ENCODE assay signal across 15 cellular contexts in the genomic region with DNA sequence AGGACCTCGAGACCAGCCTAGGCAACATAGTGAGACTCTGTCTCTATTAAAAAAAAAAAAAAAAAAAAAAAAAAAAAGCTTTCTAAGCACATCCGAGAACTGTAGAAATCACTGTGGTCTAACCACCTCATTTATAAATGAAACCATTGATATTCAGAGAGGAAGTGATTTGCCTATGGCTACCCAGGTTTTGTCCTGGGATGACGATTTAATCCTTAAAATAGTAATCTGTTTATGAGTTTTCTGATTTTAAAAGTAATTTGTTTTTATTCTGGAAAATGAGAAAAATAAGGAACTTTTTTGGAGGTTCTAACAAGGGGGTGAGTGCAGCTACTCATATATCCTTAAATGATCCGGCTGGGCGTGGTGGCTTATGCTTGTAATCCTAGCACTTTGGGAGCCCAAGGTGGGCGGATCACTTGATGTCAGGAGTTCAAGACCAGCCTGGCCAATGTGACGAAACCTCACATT. TPM values are rescaled to one million over a fixed set of nuclear protein-coding genes. Genes with fewer than 3 reads are reported as not detected.
A peak's percentile ranks its signal among the peaks of the same experiment; 100 is the strongest.
DNase-seq lines count a peak whose midpoint lies in the region; ATAC-seq, FAIRE-seq and TF ChIP-seq lines count a peak whose summit lies in the region.
"Had no signal": no experiment of that assay in that cellular context is flagged by ENCODE, and none has a peak within 500 bp of the region (broad histone marks: within the 10 kb centered on the region; RNA-seq: fewer than 3 reads in every experiment).

No MANE protein-coding gene starts in this region.

- no peaks in the 10 kb centered on the region for H4K20me1 ChIP-seq in HepG2 (ENCODE audit: insufficient read depth, low read length)

- H3K4me1 ChIP-seq in HepG2 (ENCODE audit: insufficient read depth, low read length), result peaks cover 58% of the 10 kb centered on the region
- H3K4me1 ChIP-seq in upper lobe of right lung, result no peaks in the 10 kb centered on the region

- H3K79me2 ChIP-seq in HepG2 (ENCODE audit: insufficient read depth, low read length), result no peaks in the 10 kb centered on the region

- POLR2A ChIA-PET in activated B cell treated with CpG ODN at 0.5 μM for 24 hours (lab: Charles Lee) (interaction anchor here (0.5 to 1.0 kb wide), 7 partner anchors 8 to 1508 kb away, joined by 3 to 6 read pairs (median 3); a partner anchor contains a TSS), HepG2 (lab: Yijun Ruan, JAX) (no interaction called here)

- peaks cover 24% of the 10 kb centered on the region for H3K27me3 Mint-ChIP-seq in activated B cell treated with CpG ODN at 0.5 μM for 24 hours
- H3K27me3 Mint-ChIP-seq: naive thymus-derived CD8-positive, alpha-beta T cell had no signal

- no peak overlapping the region for H3K9ac ChIP-seq in HepG2 (ENCODE audit: insufficient read depth, low read depth, low read length)

- TF ChIP-seq RAD21 in HepG2 (CRISPR knock-in tag; IDR thresholded peaks at IDR 0.05), result no peak

- H3K36me3 ChIP-seq in HepG2 (replicated peaks in 1 of 2; ENCODE audit: control insufficient read depth in 1 of 2, insufficient read depth in 2 of 2, low read length in 2 of 2) (no peaks in the 10 kb centered on the region), upper lobe of right lung (no peaks in the 10 kb centered on the region)
- H3K36me3 ChIP-seq: spleen had no signal

- BruUV-seq in HepG2 (replicated peaks; lab: Mats Ljungman, UMichigan), result no TSS peak

- H3K9me3 ChIP-seq in HepG2 (ENCODE audit: low read length), result no peaks in the 10 kb centered on the region
- no peaks in the 10 kb centered on the region for H3K9me3 ChIP-seq in upper lobe of right lung
- H3K9me3 ChIP-seq: spleen had no signal

- WGBS in HepG2 (ENCODE audit: low lambda C conversion rate), result 54% methylated on average over 7 of the region's 7 CpGs

- H3K4me3 Mint-ChIP-seq in activated B cell treated with CpG ODN at 0.5 μM for 24 hours, result no peak overlapping the region
- H3K4me3 Mint-ChIP-seq: naive thymus-derived CD8-positive, alpha-beta T cell; T-helper 2 cell treated with Interferon-gamma antibody and Interleukin-4, amounts not matched to agents 5 μg/mL and 100 μg/mL, for 36 hours had no signal

- DNase-seq in activated B cell treated with CpG ODN at 0.5 μM for 24 hours, result no peak
- no peak for DNase-seq in HuH-7.5 (ENCODE audit: low spot score)
- no peak for DNase-seq in HepG2 (ENCODE audit: low spot score)
- DNase-seq in upper lobe of right lung, result no peak
- DNase-seq in substantia nigra (lab: John Stamatoyannopoulos, UW), result no peak
- DNase-seq: anterior cingulate cortex; Calu3; naive thymus-derived CD8-positive, alpha-beta T cell; NCI-H1092 treated with DMSO at 0.1 percent for 48 hours; spleen had no signal

- no peak for FAIRE-seq in HepG2 (lab: Jason Lieb, UNC)
- FAIRE-seq: endothelial cell of umbilical vein had no signal

- H3K4me1 Mint-ChIP-seq in activated B cell treated with CpG ODN at 0.5 μM for 24 hours, result peaks cover 25% of the 10 kb centered on the region

- TF ChIP-seq POLR2A in HepG2 (IDR thresholded peaks at IDR 0.05; ENCODE audit: insufficient read depth in 1 of 2, low read depth in 2 of 2, low read length in 2 of 2), result no peak

- no peak overlapping the region for H3K4me2 ChIP-seq in HepG2 (ENCODE audit: low read depth, low read length)

- H3K36me3 Mint-ChIP-seq in activated B cell treated with CpG ODN at 0.5 μM for 24 hours (ENCODE audit: low read depth), result no peaks in the 10 kb centered on the region
- H3K36me3 Mint-ChIP-seq: naive thymus-derived CD8-positive, alpha-beta T cell had no signal

- ATAC-seq in GM18502 (IDR thresholded peaks at IDR 0.05; ENCODE audit: poor library complexity, unreplicated experiment) (peak; percentile 67), GM21423 (IDR thresholded peaks at IDR 0.05; ENCODE audit: unreplicated experiment) (peak; percentile 43), HG03196 (IDR thresholded peaks at IDR 0.05; ENCODE audit: unreplicated experiment) (peak; percentile 43), activated B cell treated with CpG ODN at 0.5 μM for 24 hours (ENCODE audit: low read depth) (peak; percentile 74), HepG2 (no peak), upper lobe of right lung (no peak)

- TF ChIP-seq EP300 in HepG2 (IDR thresholded peaks at IDR 0.05; ENCODE audit: low read depth in 2 of 2, low read length in 2 of 2) (no peak), HepG2 (CRISPR knock-in tag; IDR thresholded peaks at IDR 0.05; ENCODE audit: borderline replicate concordance) (no peak)

- no peak overlapping the region for H3K4me3 ChIP-seq in HepG2 (replicated peaks in 1 of 3; ENCODE audit: insufficient read depth in 1 of 3, low read depth in 2 of 3, low read length in 3 of 3)
- no peak overlapping the region for H3K4me3 ChIP-seq in upper lobe of right lung
- H3K4me3 ChIP-seq: spleen had no signal

- H3K27me3 ChIP-seq in HepG2 (ENCODE audit: control insufficient read depth in 1 of 2, insufficient read depth in 2 of 2, low read length in 2 of 2) (no peaks in the 10 kb centered on the region), upper lobe of right lung (no peaks in the 10 kb centered on the region)

- no peak for TF ChIP-seq CTCF in activated B cell treated with CpG ODN at 0.5 μM for 24 hours (IDR thresholded peaks at IDR 0.05)
- no peak for TF ChIP-seq CTCF in HepG2 (CRISPR knock-in tag; IDR thresholded peaks at IDR 0.05)
- no peak for TF ChIP-seq CTCF in upper lobe of right lung (IDR thresholded peaks at IDR 0.05)

- CTCF ChIA-PET in activated B cell treated with CpG ODN at 0.5 μM for 24 hours (lab: Charles Lee) (no interaction called here), HepG2 (lab: Yijun Ruan, JAX; ENCODE audit: low intra/inter-chr PET ratio, low total read pairs) (no interaction called here)

- H3K9me3 Mint-ChIP-seq in activated B cell treated with CpG ODN at 0.5 μM for 24 hours, result no peaks in the 10 kb centered on the region
- H3K9me3 Mint-ChIP-seq: naive thymus-derived CD8-positive, alpha-beta T cell; T-helper 2 cell treated with Interferon-gamma antibody and Interleukin-4, amounts not matched to agents 5 μg/mL and 100 μg/mL, for 36 hours had no signal

- in situ Hi-C loops in HepG2 (cut with HindIII; ENCODE audit: extremely low pct_ligation_motif_present, low pct_unique_long_range_greater_than_20kb), result no loop called here

- H3K27ac ChIP-seq in HepG2 (ENCODE audit: extremely low read length, insufficient read depth, low read length), result no peak overlapping the region
- H3K27ac ChIP-seq in upper lobe of right lung, result no peak overlapping the region
- H3K27ac ChIP-seq in substantia nigra (ENCODE audit: low read depth, low read length, poor library complexity, severe bottlenecking), result no peak overlapping the region

- no peak overlapping the region for H3K27ac Mint-ChIP-seq in activated B cell treated with CpG ODN at 0.5 μM for 24 hours
- H3K27ac Mint-ChIP-seq: naive thymus-derived CD8-positive, alpha-beta T cell; T-helper 2 cell treated with Interferon-gamma antibody and Interleukin-4, amounts not matched to agents 5 μg/mL and 100 μg/mL, for 36 hours had no signal

- H2AFZ ChIP-seq in HepG2 (ENCODE audit: low read length), result no peak overlapping the region

- intact Hi-C loops in activated B cell treated with CpG ODN at 0.5 μM for 24 hours (cut with micrococcal nuclease) (no loop called here), HepG2 (cut with micrococcal nuclease; ENCODE audit: unreplicated experiment) (no loop called here), upper lobe of right lung (cut with DNase I) (no loop called here)

RNA-seq across cellular contexts. Expression of a gene that starts 6.5 kb away (rescaled TPM):
- total RNA-seq in activated B cell treated with CpG ODN at 0.5 μM for 24 hours (65.3 and 81.6 TPM in 2 replicates), HepG2 (2016; rRNA removed; fragmentation: Illumina TruSeq; extraction: Trizol) (18.9 and 21.3 TPM in 2 replicates), upper lobe of right lung (65.2 TPM)
- 3.4 and 4.3 TPM in 2 replicates for total RNA-seq in HepG2 (2016; cell fraction: cytosol; rRNA removed; fragmentation: Illumina TruSeq; extraction: Trizol; ENCODE audit: low read depth)
- 17.8 and 20.4 TPM in 2 replicates for total RNA-seq in HepG2 (2016; cell fraction: insoluble cytoplasmic fraction; rRNA removed; fragmentation: Illumina TruSeq; extraction: Trizol)
- total RNA-seq in HepG2 (2016; cell fraction: membrane; rRNA removed; fragmentation: Illumina TruSeq; extraction: Trizol), result 13.3 and 13.9 TPM in 2 replicates
- total RNA-seq in HepG2 (2016; cell fraction: nucleus; rRNA removed; fragmentation: Illumina TruSeq; extraction: Trizol), result 16.6 and 20.6 TPM in 2 replicates
- 36.2 and 36.3 TPM in 2 replicates for polyA plus RNA-seq in HepG2 (2011; rRNA removed)
- 28.2 and 31.2 TPM in 2 replicates for polyA plus RNA-seq in HepG2 (2011; cell fraction: cytosol; rRNA removed)
- polyA plus RNA-seq in HepG2 (2011; cell fraction: nucleus; rRNA removed), result 36.5 and 54.5 TPM in 2 replicates
- 22.7 and 24.1 TPM in 2 replicates for polyA plus RNA-seq in HepG2 (2012)
- 3.2 and 3.3 TPM in 2 replicates for polyA plus RNA-seq in HepG2 (2016; cell fraction: cytosol; fragmentation: Illumina TruSeq; extraction: Trizol; ENCODE audit: low read depth)
- 14.2 and 14.4 TPM in 2 replicates for polyA plus RNA-seq in HepG2 (2016; cell fraction: insoluble cytoplasmic fraction; fragmentation: Illumina TruSeq; extraction: Trizol; ENCODE audit: low read depth)
- 8.3 and 9.3 TPM in 2 replicates for polyA plus RNA-seq in HepG2 (2016; cell fraction: membrane; fragmentation: Illumina TruSeq; extraction: Trizol; ENCODE audit: low read depth)
- 33.8 and 37.9 TPM in 2 replicates for polyA plus RNA-seq in HepG2 (2016; cell fraction: nucleus; fragmentation: Illumina TruSeq; extraction: Trizol; ENCODE audit: insufficient read depth, low read depth)
- 35.9 and 51.8 TPM in 2 replicates for polyA minus RNA-seq in HepG2 (2011; rRNA and poly(A)+ RNA removed; ENCODE audit: low replicate concordance)
- polyA minus RNA-seq in HepG2 (2011; cell fraction: cytosol; rRNA and poly(A)+ RNA removed), result 12.0 and 17.2 TPM in 2 replicates
- 21.9 and 35.8 TPM in 2 replicates for polyA minus RNA-seq in HepG2 (2011; cell fraction: nucleus; rRNA and poly(A)+ RNA removed)

RNA-seq across cellular contexts. Expression of a gene that starts 24.4 kb away (rescaled TPM):
- total RNA-seq in activated B cell treated with CpG ODN at 0.5 μM for 24 hours (77.5 and 79.9 TPM in 2 replicates), HepG2 (2016; rRNA removed; fragmentation: Illumina TruSeq; extraction: Trizol) (6.0 and 12.2 TPM in 2 replicates), upper lobe of right lung (25.6 TPM)
- total RNA-seq in HepG2 (2016; cell fraction: cytosol; rRNA removed; fragmentation: Illumina TruSeq; extraction: Trizol; ENCODE audit: low read depth), result 2.6 and 2.7 TPM in 2 replicates
- total RNA-seq in HepG2 (2016; cell fraction: insoluble cytoplasmic fraction; rRNA removed; fragmentation: Illumina TruSeq; extraction: Trizol), result 5.9 and 11.3 TPM in 2 replicates
- total RNA-seq in HepG2 (2016; cell fraction: membrane; rRNA removed; fragmentation: Illumina TruSeq; extraction: Trizol), result 3.3 and 3.6 TPM in 2 replicates
- total RNA-seq in HepG2 (2016; cell fraction: nucleus; rRNA removed; fragmentation: Illumina TruSeq; extraction: Trizol), result 18.5 and 19.7 TPM in 2 replicates
- polyA plus RNA-seq in HepG2 (2011; rRNA removed), result 10.8 and 15.4 TPM in 2 replicates
- polyA plus RNA-seq in HepG2 (2011; cell fraction: cytosol; rRNA removed), result 8.1 and 9.6 TPM in 2 replicates
- 24.5 and 30.2 TPM in 2 replicates for polyA plus RNA-seq in HepG2 (2011; cell fraction: nucleus; rRNA removed)
- 8.5 and 8.6 TPM in 2 replicates for polyA plus RNA-seq in HepG2 (2012)
- 0.77 and 0.96 TPM in 2 replicates for polyA plus RNA-seq in HepG2 (2016; cell fraction: cytosol; fragmentation: Illumina TruSeq; extraction: Trizol; ENCODE audit: low read depth)
- polyA plus RNA-seq in HepG2 (2016; cell fraction: insoluble cytoplasmic fraction; fragmentation: Illumina TruSeq; extraction: Trizol; ENCODE audit: low read depth), result 4.7 and 5.5 TPM in 2 replicates
- 1.7 and 2.0 TPM in 2 replicates for polyA plus RNA-seq in HepG2 (2016; cell fraction: membrane; fragmentation: Illumina TruSeq; extraction: Trizol; ENCODE audit: low read depth)
- 17.6 and 22.8 TPM in 2 replicates for polyA plus RNA-seq in HepG2 (2016; cell fraction: nucleus; fragmentation: Illumina TruSeq; extraction: Trizol; ENCODE audit: insufficient read depth, low read depth)
- polyA minus RNA-seq in HepG2 (2011; rRNA and poly(A)+ RNA removed; ENCODE audit: low replicate concordance), result 2.5 and 22.6 TPM in 2 replicates
- polyA minus RNA-seq in HepG2 (2011; cell fraction: cytosol; rRNA and poly(A)+ RNA removed), result 6.1 and 6.4 TPM in 2 replicates
- polyA minus RNA-seq in HepG2 (2011; cell fraction: nucleus; rRNA and poly(A)+ RNA removed), result 29.2 and 34.7 TPM in 2 replicates

RNA-seq across cellular contexts. Expression of a gene that starts 43.5 kb away (rescaled TPM):
- total RNA-seq in activated B cell treated with CpG ODN at 0.5 μM for 24 hours, result 55.4 and 61.7 TPM in 2 replicates
- total RNA-seq in HepG2 (2016; rRNA removed; fragmentation: Illumina TruSeq; extraction: Trizol), result 8.1 and 13.3 TPM in 2 replicates
- total RNA-seq in HepG2 (2016; cell fraction: cytosol; rRNA removed; fragmentation: Illumina TruSeq; extraction: Trizol; ENCODE audit: low read depth), result 3.0 and 3.2 TPM in 2 replicates
- 8.0 and 11.8 TPM in 2 replicates for total RNA-seq in HepG2 (2016; cell fraction: insoluble cytoplasmic fraction; rRNA removed; fragmentation: Illumina TruSeq; extraction: Trizol)
- 7.8 and 8.0 TPM in 2 replicates for total RNA-seq in HepG2 (2016; cell fraction: membrane; rRNA removed; fragmentation: Illumina TruSeq; extraction: Trizol)
- total RNA-seq in HepG2 (2016; cell fraction: nucleus; rRNA removed; fragmentation: Illumina TruSeq; extraction: Trizol), result 15.9 and 17.1 TPM in 2 replicates
- 14.0 and 17.0 TPM in 2 replicates for polyA plus RNA-seq in HepG2 (2011; rRNA removed)
- 6.9 and 9.3 TPM in 2 replicates for polyA plus RNA-seq in HepG2 (2011; cell fraction: cytosol; rRNA removed)
- polyA plus RNA-seq in HepG2 (2011; cell fraction: nucleus; rRNA removed), result 29.0 and 46.1 TPM in 2 replicates
- polyA plus RNA-seq in HepG2 (2012), result 9.4 and 11.5 TPM in 2 replicates
- polyA plus RNA-seq in HepG2 (2016; cell fraction: cytosol; fragmentation: Illumina TruSeq; extraction: Trizol; ENCODE audit: low read depth), result 0.54 and 0.75 TPM in 2 replicates
- 4.6 and 4.8 TPM in 2 replicates for polyA plus RNA-seq in HepG2 (2016; cell fraction: insoluble cytoplasmic fraction; fragmentation: Illumina TruSeq; extraction: Trizol; ENCODE audit: low read depth)
- polyA plus RNA-seq in HepG2 (2016; cell fraction: membrane; fragmentation: Illumina TruSeq; extraction: Trizol; ENCODE audit: low read depth), result 2.4 and 2.5 TPM in 2 replicates
- polyA plus RNA-seq in HepG2 (2016; cell fraction: nucleus; fragmentation: Illumina TruSeq; extraction: Trizol; ENCODE audit: insufficient read depth, low read depth), result 27.2 and 30.6 TPM in 2 replicates
- 46.1 and 68.9 TPM in 2 replicates for polyA minus RNA-seq in HepG2 (2011; rRNA and poly(A)+ RNA removed; ENCODE audit: low replicate concordance)
- polyA minus RNA-seq in HepG2 (2011; cell fraction: cytosol; rRNA and poly(A)+ RNA removed), result 8.0 and 8.9 TPM in 2 replicates
- polyA minus RNA-seq in HepG2 (2011; cell fraction: nucleus; rRNA and poly(A)+ RNA removed), result 17.8 and 27.4 TPM in 2 replicates
- total RNA-seq in upper lobe of right lung, result 52.2 TPM

Comparison
In these comparisons a context has a peak if more than half of its experiments do, and no peak if none do; other contexts are left out.
1. ATAC-seq: peak in GM18502 (single experiment), GM21423 (single experiment), HG03196 (single experiment) and activated B cell treated with CpG ODN at 0.5 μM for 24 hours (single experiment); none in HepG2 (single experiment) and upper lobe of right lung (single experiment).